Comparison of ENCODE assay signal across 21 cellular contexts in genomic region chr11:71193431-71193830, GRCh38. TPM values are rescaled to one million over a fixed set of nuclear protein-coding genes. Genes with fewer than 3 reads are reported as not detected.
"Had no signal": no experiment of that assay in that cellular context is flagged by ENCODE, and none has a peak within 500 bp of the region (broad histone marks: within the 10 kb centered on the region; RNA-seq: fewer than 3 reads in every experiment).

No MANE protein-coding gene starts in this region.

- H3K27ac ChIP-seq: brain microvascular endothelial cell, gastroesophageal sphincter, hepatocyte, neutrophil, tibial nerve, WERI-Rb-1 had no signal

- H3K4me3 ChIP-seq: gastroesophageal sphincter, hepatocyte, lung, tibial nerve had no signal

- ATAC-seq: activated CD4-positive, CD25-positive, alpha-beta regulatory T cell treated with anti-CD3 and anti-CD28 coated beads, Interleukin-2, amount 50 U/mL, for 24 hours; gastroesophageal sphincter had no signal

- H3K4me1 ChIP-seq: gastroesophageal sphincter, tibial nerve had no signal

- H3K27me3 ChIP-seq: brain microvascular endothelial cell, hepatocyte, neutrophil, tibial nerve had no signal

- H3K9me3 ChIP-seq: gastroesophageal sphincter, neutrophil, tibial nerve had no signal

- DNase-seq: activated CD4-positive, alpha-beta T cell treated with anti-CD3 and anti-CD28 coated beads for 48 hours; activated CD4-positive, alpha-beta T cell treated with anti-CD3 and anti-CD28 coated beads, Interleukin-2, amount 50 U/mL, for 48 hours; activated CD8-positive, alpha-beta memory T cell treated with anti-CD3 and anti-CD28 coated beads for 24 hours; activated gamma-delta T cell; activated naive CD4-positive, alpha-beta T cell treated with anti-CD3 and anti-CD28 coated beads, Interleukin-2, amount 10 ng/mL, durations not matched to agents 7 days and 5 days; activated naive CD8-positive, alpha-beta T cell treated with anti-CD3 and anti-CD28 coated beads, Interleukin-2, amount 10 ng/mL, durations not matched to agents 7 days and 5 days; brain microvascular endothelial cell; caudate nucleus; mesendoderm; retina; stimulated activated naive CD4-positive, alpha-beta T cell treated with Interleukin-2 at 50 U/mL for 16 hours; WERI-Rb-1 had no signal

- H3K36me3 ChIP-seq: brain microvascular endothelial cell, gastroesophageal sphincter, neutrophil, tibial nerve, WERI-Rb-1 had no signal

RNA-seq across cellular contexts. Expression of gene SHANK2, which starts 58.9 kb away (rescaled TPM):
- total RNA-seq: activated naive CD8-positive, alpha-beta T cell treated with anti-CD3 and anti-CD28 coated beads, Interleukin-2, amount 10 ng/mL, durations not matched to agents 7 days and 5 days; activated T-helper 1 cell treated with anti-CD3 and anti-CD28 coated beads, Interleukin-12 subunit alpha, Interleukin-12 subunit beta, Interleukin-2, Interleukin-4 antibody, amounts not matched to agents 30 ng/mL and 10 ng/mL and 1 ng/mL, durations not matched to agents 14 hours and 24 hours and 36 hours; endothelial cell of umbilical vein; T-helper 1 cell treated with Interleukin-12 subunit alpha and Interleukin-12 subunit beta and Interleukin-4 antibody, amounts not matched to agents 30 ng/mL and 1 ng/mL, for 36 hours had no signal
